Comparison of ENCODE assay signal across 12 cellular contexts in the genomic region with DNA sequence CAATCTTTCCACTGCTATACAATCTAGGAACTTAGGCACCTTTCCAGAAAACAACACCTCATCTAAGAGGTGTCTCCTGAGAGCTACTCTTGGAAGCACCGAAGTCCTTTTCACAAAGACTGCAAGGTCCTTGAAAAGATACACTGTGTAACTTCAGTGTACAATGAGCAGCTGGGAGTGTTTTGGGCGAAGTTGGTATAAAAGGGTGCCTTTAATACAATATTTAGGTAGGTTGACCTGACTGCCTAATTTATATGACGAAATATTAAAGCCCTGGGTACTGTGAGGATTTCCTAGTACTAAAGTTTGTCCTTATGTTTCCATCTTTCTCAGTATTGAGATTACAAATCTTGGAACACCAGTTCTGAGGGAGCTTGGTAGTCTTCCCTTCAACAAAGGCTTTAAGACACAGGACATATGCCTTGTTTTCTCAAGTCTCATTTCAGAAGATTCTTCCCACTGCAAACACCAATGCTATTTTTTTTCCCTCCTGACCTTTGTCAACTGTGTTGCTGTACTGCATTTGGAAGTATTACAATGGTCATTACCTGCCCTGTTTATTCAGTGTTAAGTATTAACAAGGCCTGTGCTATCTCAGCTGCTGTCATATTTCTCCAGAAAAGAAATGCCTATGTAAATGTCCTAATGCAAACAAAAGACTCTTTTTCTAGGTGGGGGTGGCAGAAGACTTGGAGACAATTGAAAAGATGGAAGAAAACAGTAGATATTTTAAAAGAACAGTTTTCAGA.
A peak's percentile ranks its signal among the peaks of the same experiment; 100 is the strongest.
DNase-seq lines count a peak whose midpoint lies in the region; TF ChIP-seq lines count a peak whose summit lies in the region.
"Had no signal": no experiment of that assay in that cellular context is flagged by ENCODE, and none has a peak within 500 bp of the region (broad histone marks: within the 10 kb centered on the region; RNA-seq: fewer than 3 reads in every experiment).

No MANE protein-coding gene starts in this region.

- no peak overlapping the region for H2AFZ ChIP-seq in Karpas-422 (ENCODE audit: low read length)

- DNase-seq in Karpas-422 (no peak), colonic mucosa (peak; percentile 41), cerebellum (ENCODE audit: low spot score) (no peak)
- no peak for DNase-seq in activated CD8-positive, alpha-beta memory T cell treated with anti-CD3 and anti-CD28 coated beads, Interleukin-2, amount 50 U/mL, for 48 hours
- no peak for DNase-seq in activated CD4-positive, alpha-beta T cell treated with anti-CD3 and anti-CD28 coated beads, Interleukin-2, amount 10 ng/mL, durations not matched to agents 7 days and 5 days
- no peak for DNase-seq in activated CD4-positive, CD25-positive, alpha-beta regulatory T cell treated with anti-CD3 and anti-CD28 coated beads, Interleukin-2, amount 50 U/mL, for 72 hours
- DNase-seq: activated CD4-positive, alpha-beta T cell treated with anti-CD3 and anti-CD28 coated beads for 36 hours; activated naive CD4-positive, alpha-beta T cell treated with anti-CD3 and anti-CD28 coated beads, Interleukin-2, amount 50 U/mL, for 16 hours; heart right ventricle had no signal

- peaks cover 83% of the 10 kb centered on the region for H3K79me2 ChIP-seq in Karpas-422 (ENCODE audit: low read length)

- no peaks in the 10 kb centered on the region for H3K27me3 ChIP-seq in BLaER1 treated with 17β-estradiol and CSF1 and Interleukin-3, amounts not matched to agents 10 nM and 100 nM
- H3K27me3 ChIP-seq in Karpas-422 (ENCODE audit: low read length) (no peaks in the 10 kb centered on the region), colonic mucosa (no peaks in the 10 kb centered on the region), mucosa of rectum (ENCODE audit: control insufficient read depth in 2 of 2, insufficient read depth in 2 of 2, low read length in 2 of 2) (no peaks in the 10 kb centered on the region)
- H3K27me3 ChIP-seq: heart right ventricle had no signal

- H3K9me2 ChIP-seq in Karpas-422 (replicated peaks; ENCODE audit: insufficient read depth, low read length): no peaks in the 10 kb centered on the region

- no peak for TF ChIP-seq CTCF in colonic mucosa (IDR thresholded peaks at IDR 0.05)

- peaks cover 7 to 23% (median 16%) of the 10 kb centered on the region in 11 experiments for H3K9me3 ChIP-seq in BLaER1 treated with 17β-estradiol and CSF1 and Interleukin-3, amounts not matched to agents 10 nM and 100 nM (replicated peaks in 1 of 11)
- H3K9me3 ChIP-seq in Karpas-422 (ENCODE audit: low read length) (no peaks in the 10 kb centered on the region), colonic mucosa (no peaks in the 10 kb centered on the region), mucosa of rectum (ENCODE audit: control insufficient read depth in 2 of 2, low read length in 2 of 2) (no peaks in the 10 kb centered on the region)

- CTCF ChIA-PET in activated CD4-positive, alpha-beta T cell treated with anti-CD3 and anti-CD28 coated beads, Interleukin-2, amount 10 ng/mL, durations not matched to agents 7 days and 5 days (lab: Charles Lee): interaction anchor here (0.7 to 1.1 kb wide), 2 partner anchors 47 to 203 kb away, joined by 4 to 6 read pairs; no protein-coding TSS in a partner anchor

- POLR2A ChIA-PET in activated CD4-positive, alpha-beta T cell treated with anti-CD3 and anti-CD28 coated beads, Interleukin-2, amount 10 ng/mL, durations not matched to agents 7 days and 5 days (lab: Charles Lee): no interaction called here

- intact Hi-C loops in colonic mucosa (cut with DNase I): no loop called here

- no peaks in the 10 kb centered on the region for H3K36me3 Mint-ChIP-seq in activated CD4-positive, alpha-beta T cell treated with anti-CD3 and anti-CD28 coated beads, Interleukin-2, amount 10 ng/mL, durations not matched to agents 7 days and 5 days (ENCODE audit: low read depth)
- H3K36me3 Mint-ChIP-seq: stimulated activated effector memory CD8-positive, alpha-beta T cell treated with anti-CD3 and anti-CD28 coated beads, Interleukin-12 subunit alpha, Interleukin-12 subunit beta, amount 100 ng/mL, for 72 hours had no signal

- H3K36me3 ChIP-seq in BLaER1 treated with 17β-estradiol and CSF1 and Interleukin-3, amounts not matched to agents 10 nM and 100 nM: peaks cover 0 to 11% (median 5%) of the 10 kb centered on the region in 11 experiments; a peak in 6 of 22 replicates
- H3K36me3 ChIP-seq in Karpas-422 (ENCODE audit: insufficient read depth, low read length): no peaks in the 10 kb centered on the region
- H3K36me3 ChIP-seq in colonic mucosa: no peaks in the 10 kb centered on the region
- no peaks in the 10 kb centered on the region for H3K36me3 ChIP-seq in mucosa of rectum (ENCODE audit: control insufficient read depth in 2 of 2, insufficient read depth in 2 of 2, low read length in 2 of 2)
- H3K36me3 ChIP-seq: heart right ventricle had no signal

- H3K4me1 Mint-ChIP-seq in activated CD4-positive, alpha-beta T cell treated with anti-CD3 and anti-CD28 coated beads, Interleukin-2, amount 10 ng/mL, durations not matched to agents 7 days and 5 days: no peaks in the 10 kb centered on the region
- H3K4me1 Mint-ChIP-seq: activated CD4-positive, alpha-beta T cell treated with anti-CD3 and anti-CD28 coated beads for 36 hours; stimulated activated effector memory CD8-positive, alpha-beta T cell treated with anti-CD3 and anti-CD28 coated beads, Interleukin-12 subunit alpha, Interleukin-12 subunit beta, amount 100 ng/mL, for 72 hours had no signal

- no peak overlapping the region for H3K9ac ChIP-seq in BLaER1 treated with 17β-estradiol and CSF1 and Interleukin-3, amounts not matched to agents 10 nM and 100 nM
- no peak overlapping the region; the same call in 1 of the 2 replicates for H3K9ac ChIP-seq in Karpas-422 (ENCODE audit: low read length)
- peak overlapping the region in 1 of 2 donors; percentile 72 for H3K9ac ChIP-seq in colonic mucosa (ENCODE audit: low read depth in 2 of 2, low read length in 2 of 2)
- peak overlapping the region in 1 of 2 donors; percentile 23 for H3K9ac ChIP-seq in mucosa of rectum (ENCODE audit: low read depth in 1 of 2, low read length in 2 of 2)

- no peaks in the 10 kb centered on the region for H3K9me3 Mint-ChIP-seq in activated CD4-positive, alpha-beta T cell treated with anti-CD3 and anti-CD28 coated beads, Interleukin-2, amount 10 ng/mL, durations not matched to agents 7 days and 5 days
- H3K9me3 Mint-ChIP-seq: stimulated activated effector memory CD8-positive, alpha-beta T cell treated with anti-CD3 and anti-CD28 coated beads, Interleukin-12 subunit alpha, Interleukin-12 subunit beta, amount 100 ng/mL, for 72 hours had no signal

- H3K4me1 ChIP-seq in BLaER1 treated with 17β-estradiol and CSF1 and Interleukin-3, amounts not matched to agents 10 nM and 100 nM: peaks cover 8 to 59% (median 17%) of the 10 kb centered on the region in 10 experiments; a peak in 19 of 20 replicates
- H3K4me1 ChIP-seq in Karpas-422 (ENCODE audit: low read length): peaks cover 88% of the 10 kb centered on the region
- H3K4me1 ChIP-seq in colonic mucosa: peaks cover 18% of the 10 kb centered on the region
- peaks cover 16 to 19% of the 10 kb centered on the region in 2 donors for H3K4me1 ChIP-seq in mucosa of rectum (ENCODE audit: control insufficient read depth in 2 of 2, insufficient read depth in 2 of 2, low read length in 2 of 2)

- H3K27ac Mint-ChIP-seq in activated CD4-positive, alpha-beta T cell treated with anti-CD3 and anti-CD28 coated beads, Interleukin-2, amount 10 ng/mL, durations not matched to agents 7 days and 5 days: no peak overlapping the region
- H3K27ac Mint-ChIP-seq: activated CD4-positive, alpha-beta T cell treated with anti-CD3 and anti-CD28 coated beads for 36 hours; stimulated activated effector memory CD8-positive, alpha-beta T cell treated with anti-CD3 and anti-CD28 coated beads, Interleukin-12 subunit alpha, Interleukin-12 subunit beta, amount 100 ng/mL, for 72 hours had no signal

- H3K4me2 ChIP-seq in BLaER1 treated with 17β-estradiol and CSF1 and Interleukin-3, amounts not matched to agents 10 nM and 100 nM: peak overlapping the region; percentile 3 to 80 (median 52); a peak in 17 of 22 replicates
- peak overlapping the region; percentile 68 for H3K4me2 ChIP-seq in Karpas-422 (ENCODE audit: low read depth, low read length, poor library complexity, severe bottlenecking)

- no peak overlapping the region for H3K4me3 ChIP-seq in BLaER1 treated with 17β-estradiol and CSF1 and Interleukin-3, amounts not matched to agents 10 nM and 100 nM
- H3K4me3 ChIP-seq in Karpas-422 (ENCODE audit: low read length) (no peak overlapping the region), colonic mucosa (no peak overlapping the region), mucosa of rectum (ENCODE audit: low read length in 2 of 2) (peak overlapping the region; percentile 13 to 23)
- H3K4me3 ChIP-seq: heart right ventricle had no signal

- no peak overlapping the region for H3K4me3 Mint-ChIP-seq in activated CD4-positive, alpha-beta T cell treated with anti-CD3 and anti-CD28 coated beads, Interleukin-2, amount 10 ng/mL, durations not matched to agents 7 days and 5 days
- H3K4me3 Mint-ChIP-seq: activated CD4-positive, alpha-beta T cell treated with anti-CD3 and anti-CD28 coated beads for 36 hours; stimulated activated effector memory CD8-positive, alpha-beta T cell treated with anti-CD3 and anti-CD28 coated beads, Interleukin-12 subunit alpha, Interleukin-12 subunit beta, amount 100 ng/mL, for 72 hours had no signal

- H4K20me1 ChIP-seq in BLaER1 treated with 17β-estradiol and CSF1 and Interleukin-3, amounts not matched to agents 10 nM and 100 nM: peaks cover 0 to 20% (median 0%) of the 10 kb centered on the region in 11 experiments; a peak in 5 of 22 replicates
- no peaks in the 10 kb centered on the region for H4K20me1 ChIP-seq in Karpas-422 (ENCODE audit: insufficient read depth, low read depth, low read length)

- H3K27me3 Mint-ChIP-seq in activated CD4-positive, alpha-beta T cell treated with anti-CD3 and anti-CD28 coated beads, Interleukin-2, amount 10 ng/mL, durations not matched to agents 7 days and 5 days: no peaks in the 10 kb centered on the region
- H3K27me3 Mint-ChIP-seq: activated CD4-positive, alpha-beta T cell treated with anti-CD3 and anti-CD28 coated beads for 36 hours had no signal

- peak overlapping the region in 2 of 11 experiments; percentile 26 to 27; a peak in 3 of 22 replicates for H3K27ac ChIP-seq in BLaER1 treated with 17β-estradiol and CSF1 and Interleukin-3, amounts not matched to agents 10 nM and 100 nM
- peak overlapping the region; percentile 83 for H3K27ac ChIP-seq in Karpas-422 (ENCODE audit: low read length)
- peak overlapping the region; percentile 82 for H3K27ac ChIP-seq in colonic mucosa
- peak overlapping the region; percentile 81 to 88 for H3K27ac ChIP-seq in mucosa of rectum (ENCODE audit: low read depth in 2 of 2, low read length in 2 of 2)

Comparison
In these comparisons a context has a peak if more than half of its experiments do, and no peak if none do; other contexts are left out.
1. H3K4me3 ChIP-seq: peak in mucosa of rectum (2 of 2); none in BLaER1 treated with 17β-estradiol and CSF1 and Interleukin-3, amounts not matched to agents 10 nM and 100 nM (0 of 10), Karpas-422 (single experiment) and colonic mucosa (single experiment).